ENCODE assay signal across 34 cellular contexts in genomic region chr15:39658740-39659139, GRCh38.
"Had no signal": no experiment of that assay in that cellular context is flagged by ENCODE, and none has a peak within 500 bp of the region (broad histone marks: within the 10 kb centered on the region; RNA-seq: fewer than 3 reads in every experiment).

No MANE protein-coding gene starts in this region.

- H3K36me3 ChIP-seq: MG63 had no signal

- H3K4me3 ChIP-seq: MG63 had no signal

- DNase-seq: Karpas-422, Kasumi-1, MG63, MM.1S, MV-4-11, NCI-H1048, NCI-H1092, NCI-H1092 treated with DMSO at 0.1 percent for 48 hours, NCI-H1105, NCI-H1105 treated with DMSO at 0.1 percent for 48 hours, NCI-H1417, NCI-H1417 treated with DMSO at 0.1 percent for 48 hours, NCI-H1436, NCI-H1436 treated with DMSO at 0.1 percent for 48 hours, NCI-H146, NCI-H1694, NCI-H1694 treated with DMSO at 0.1 percent for 48 hours, NCI-H187, NCI-H187 treated with DMSO at 0.1 percent for 48 hours, NCI-H1930, NCI-H2029, NCI-H2029 treated with DMSO at 0.1 percent for 48 hours, NCI-H2081, NCI-H2081 treated with DMSO at 0.1 percent for 48 hours, NCI-H2107, NCI-H2171, NCI-H2171 treated with DMSO at 0.1 percent for 48 hours, NCI-H2227 treated with DMSO at 0.1 percent for 48 hours, NCI-H226, NCI-H345, NCI-H446, NCI-H446 treated with DMSO at 0.1 percent for 48 hours, NCI-H510A had no signal

- H3K9ac ChIP-seq: KMS-11 had no signal

- H3K27ac ChIP-seq: KMS-11 had no signal

- H3K4me2 ChIP-seq: KMS-11 had no signal

- H3K27me3 ChIP-seq: MG63 had no signal
